Comparison of ENCODE assay signal across 1 cellular context in the genomic region with DNA sequence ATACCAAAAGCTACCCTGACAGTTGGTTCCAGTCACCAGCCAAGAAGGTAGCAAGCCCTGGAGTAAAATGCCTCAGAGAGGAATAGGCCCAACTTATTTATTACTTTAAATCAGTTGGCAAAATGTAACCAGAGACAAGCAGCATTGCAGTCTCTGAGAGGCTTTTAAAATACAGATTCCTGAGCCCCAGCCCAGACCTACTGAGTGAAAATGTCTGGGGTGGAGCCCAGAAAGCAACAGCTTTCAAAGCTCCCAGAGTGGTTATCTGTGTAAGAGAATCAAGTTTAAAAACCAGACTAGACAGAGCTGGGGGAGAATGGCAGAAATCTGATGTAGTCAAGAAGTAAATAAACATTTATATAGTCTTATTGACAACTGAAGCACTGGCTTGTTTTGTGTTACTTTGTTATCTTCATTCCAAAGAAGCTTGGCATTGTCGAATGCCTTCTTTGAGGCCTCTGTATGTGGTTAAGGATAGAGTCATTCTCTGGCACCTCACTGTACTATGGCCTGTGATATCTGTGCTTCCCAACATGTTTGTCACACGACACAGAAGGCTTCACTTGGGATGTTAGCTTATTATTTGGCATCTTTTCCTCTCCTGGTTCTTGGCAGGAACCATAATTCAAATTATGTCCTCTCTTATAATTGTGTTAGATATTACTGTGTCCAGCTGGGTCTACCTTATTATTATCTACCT.
TF ChIP-seq lines count a peak whose summit lies in the region.

No MANE protein-coding gene starts in this region.

TF ChIP-seq in HepG2, 621 proteins besides CTCF, POLR2A, EP300 and RAD21 (continued from another document):
- TF ChIP-seq, protein P1, sequence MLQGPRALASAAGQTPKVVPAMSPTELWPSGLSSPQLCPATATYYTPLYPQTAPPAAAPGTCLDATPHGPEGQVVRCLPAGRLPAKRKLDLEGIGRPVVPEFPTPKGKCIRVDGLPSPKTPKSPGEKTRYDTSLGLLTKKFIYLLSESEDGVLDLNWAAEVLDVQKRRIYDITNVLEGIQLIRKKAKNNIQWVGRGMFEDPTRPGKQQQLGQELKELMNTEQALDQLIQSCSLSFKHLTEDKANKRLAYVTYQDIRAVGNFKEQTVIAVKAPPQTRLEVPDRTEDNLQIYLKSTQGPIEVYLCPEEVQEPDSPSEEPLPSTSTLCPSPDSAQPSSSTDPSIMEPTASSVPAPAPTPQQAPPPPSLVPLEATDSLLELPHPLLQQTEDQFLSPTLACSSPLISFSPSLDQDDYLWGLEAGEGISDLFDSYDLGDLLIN (CRISPR knock-in tag; IDR thresholded peaks at IDR 0.05; ENCODE audit: borderline replicate concordance) = no peak
- no peak for TF ChIP-seq DR1 (CRISPR knock-in tag; IDR thresholded peaks at IDR 0.05)
- TF ChIP-seq SP140L (CRISPR knock-in tag; IDR thresholded peaks at IDR 0.05; ENCODE audit: borderline replicate concordance) = no peak
- TF ChIP-seq NCOR1 (IDR thresholded peaks at IDR 0.05; ENCODE audit: borderline replicate concordance, low read length) = no peak
- TF ChIP-seq, protein P2, sequence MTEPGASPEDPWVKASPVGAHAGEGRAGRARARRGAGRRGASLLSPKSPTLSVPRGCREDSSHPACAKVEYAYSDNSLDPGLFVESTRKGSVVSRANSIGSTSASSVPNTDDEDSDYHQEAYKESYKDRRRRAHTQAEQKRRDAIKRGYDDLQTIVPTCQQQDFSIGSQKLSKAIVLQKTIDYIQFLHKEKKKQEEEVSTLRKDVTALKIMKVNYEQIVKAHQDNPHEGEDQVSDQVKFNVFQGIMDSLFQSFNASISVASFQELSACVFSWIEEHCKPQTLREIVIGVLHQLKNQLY (CRISPR knock-in tag; IDR thresholded peaks at IDR 0.05) = no peak
- TF ChIP-seq, protein P3, sequence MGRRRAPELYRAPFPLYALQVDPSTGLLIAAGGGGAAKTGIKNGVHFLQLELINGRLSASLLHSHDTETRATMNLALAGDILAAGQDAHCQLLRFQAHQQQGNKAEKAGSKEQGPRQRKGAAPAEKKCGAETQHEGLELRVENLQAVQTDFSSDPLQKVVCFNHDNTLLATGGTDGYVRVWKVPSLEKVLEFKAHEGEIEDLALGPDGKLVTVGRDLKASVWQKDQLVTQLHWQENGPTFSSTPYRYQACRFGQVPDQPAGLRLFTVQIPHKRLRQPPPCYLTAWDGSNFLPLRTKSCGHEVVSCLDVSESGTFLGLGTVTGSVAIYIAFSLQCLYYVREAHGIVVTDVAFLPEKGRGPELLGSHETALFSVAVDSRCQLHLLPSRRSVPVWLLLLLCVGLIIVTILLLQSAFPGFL (CRISPR knock-in tag; IDR thresholded peaks at IDR 0.05) = no peak
- no peak for TF ChIP-seq TMF1 (CRISPR knock-in tag; IDR thresholded peaks at IDR 0.05; ENCODE audit: low read depth)
- TF ChIP-seq, protein P4, sequence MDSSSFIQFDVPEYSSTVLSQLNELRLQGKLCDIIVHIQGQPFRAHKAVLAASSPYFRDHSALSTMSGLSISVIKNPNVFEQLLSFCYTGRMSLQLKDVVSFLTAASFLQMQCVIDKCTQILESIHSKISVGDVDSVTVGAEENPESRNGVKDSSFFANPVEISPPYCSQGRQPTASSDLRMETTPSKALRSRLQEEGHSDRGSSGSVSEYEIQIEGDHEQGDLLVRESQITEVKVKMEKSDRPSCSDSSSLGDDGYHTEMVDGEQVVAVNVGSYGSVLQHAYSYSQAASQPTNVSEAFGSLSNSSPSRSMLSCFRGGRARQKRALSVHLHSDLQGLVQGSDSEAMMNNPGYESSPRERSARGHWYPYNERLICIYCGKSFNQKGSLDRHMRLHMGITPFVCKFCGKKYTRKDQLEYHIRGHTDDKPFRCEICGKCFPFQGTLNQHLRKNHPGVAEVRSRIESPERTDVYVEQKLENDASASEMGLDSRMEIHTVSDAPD (CRISPR knock-in tag; IDR thresholded peaks at IDR 0.05) = no peak
- TF ChIP-seq ZBTB8A (CRISPR knock-in tag; IDR thresholded peaks at IDR 0.05; ENCODE audit: borderline replicate concordance, low read depth) = no peak
- TF ChIP-seq, protein P5, sequence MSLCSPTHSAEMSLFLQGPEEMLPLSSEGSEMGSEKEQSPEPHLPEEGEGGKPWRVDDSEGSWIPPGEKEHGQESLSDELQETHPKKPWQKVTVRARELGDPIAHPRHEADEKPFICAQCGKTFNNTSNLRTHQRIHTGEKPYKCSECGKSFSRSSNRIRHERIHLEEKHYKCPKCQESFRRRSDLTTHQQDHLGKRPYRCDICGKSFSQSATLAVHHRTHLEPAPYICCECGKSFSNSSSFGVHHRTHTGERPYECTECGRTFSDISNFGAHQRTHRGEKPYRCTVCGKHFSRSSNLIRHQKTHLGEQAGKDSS (CRISPR knock-in tag; IDR thresholded peaks at IDR 0.05; ENCODE audit: borderline replicate concordance, low read depth) = no peak
- TF ChIP-seq NFE2L2 (IDR thresholded peaks at IDR 0.05; ENCODE audit: low read length) = no peak
- TF ChIP-seq ZNF552 (CRISPR knock-in tag; IDR thresholded peaks at IDR 0.05; ENCODE audit: borderline replicate concordance) = no peak
- no peak for TF ChIP-seq ZNF546 (CRISPR knock-in tag; conservative IDR thresholded peaks at IDR 0.05)
- TF ChIP-seq, protein P6, sequence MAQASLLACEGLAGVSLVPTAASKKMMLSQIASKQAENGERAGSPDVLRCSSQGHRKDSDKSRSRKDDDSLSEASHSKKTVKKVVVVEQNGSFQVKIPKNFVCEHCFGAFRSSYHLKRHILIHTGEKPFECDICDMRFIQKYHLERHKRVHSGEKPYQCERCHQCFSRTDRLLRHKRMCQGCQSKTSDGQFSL (CRISPR knock-in tag; IDR thresholded peaks at IDR 0.05) = no peak
- TF ChIP-seq, protein P7, sequence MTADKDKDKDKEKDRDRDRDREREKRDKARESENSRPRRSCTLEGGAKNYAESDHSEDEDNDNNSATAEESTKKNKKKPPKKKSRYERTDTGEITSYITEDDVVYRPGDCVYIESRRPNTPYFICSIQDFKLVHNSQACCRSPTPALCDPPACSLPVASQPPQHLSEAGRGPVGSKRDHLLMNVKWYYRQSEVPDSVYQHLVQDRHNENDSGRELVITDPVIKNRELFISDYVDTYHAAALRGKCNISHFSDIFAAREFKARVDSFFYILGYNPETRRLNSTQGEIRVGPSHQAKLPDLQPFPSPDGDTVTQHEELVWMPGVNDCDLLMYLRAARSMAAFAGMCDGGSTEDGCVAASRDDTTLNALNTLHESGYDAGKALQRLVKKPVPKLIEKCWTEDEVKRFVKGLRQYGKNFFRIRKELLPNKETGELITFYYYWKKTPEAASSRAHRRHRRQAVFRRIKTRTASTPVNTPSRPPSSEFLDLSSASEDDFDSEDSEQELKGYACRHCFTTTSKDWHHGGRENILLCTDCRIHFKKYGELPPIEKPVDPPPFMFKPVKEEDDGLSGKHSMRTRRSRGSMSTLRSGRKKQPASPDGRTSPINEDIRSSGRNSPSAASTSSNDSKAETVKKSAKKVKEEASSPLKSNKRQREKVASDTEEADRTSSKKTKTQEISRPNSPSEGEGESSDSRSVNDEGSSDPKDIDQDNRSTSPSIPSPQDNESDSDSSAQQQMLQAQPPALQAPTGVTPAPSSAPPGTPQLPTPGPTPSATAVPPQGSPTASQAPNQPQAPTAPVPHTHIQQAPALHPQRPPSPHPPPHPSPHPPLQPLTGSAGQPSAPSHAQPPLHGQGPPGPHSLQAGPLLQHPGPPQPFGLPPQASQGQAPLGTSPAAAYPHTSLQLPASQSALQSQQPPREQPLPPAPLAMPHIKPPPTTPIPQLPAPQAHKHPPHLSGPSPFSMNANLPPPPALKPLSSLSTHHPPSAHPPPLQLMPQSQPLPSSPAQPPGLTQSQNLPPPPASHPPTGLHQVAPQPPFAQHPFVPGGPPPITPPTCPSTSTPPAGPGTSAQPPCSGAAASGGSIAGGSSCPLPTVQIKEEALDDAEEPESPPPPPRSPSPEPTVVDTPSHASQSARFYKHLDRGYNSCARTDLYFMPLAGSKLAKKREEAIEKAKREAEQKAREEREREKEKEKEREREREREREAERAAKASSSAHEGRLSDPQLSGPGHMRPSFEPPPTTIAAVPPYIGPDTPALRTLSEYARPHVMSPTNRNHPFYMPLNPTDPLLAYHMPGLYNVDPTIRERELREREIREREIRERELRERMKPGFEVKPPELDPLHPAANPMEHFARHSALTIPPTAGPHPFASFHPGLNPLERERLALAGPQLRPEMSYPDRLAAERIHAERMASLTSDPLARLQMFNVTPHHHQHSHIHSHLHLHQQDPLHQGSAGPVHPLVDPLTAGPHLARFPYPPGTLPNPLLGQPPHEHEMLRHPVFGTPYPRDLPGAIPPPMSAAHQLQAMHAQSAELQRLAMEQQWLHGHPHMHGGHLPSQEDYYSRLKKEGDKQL (CRISPR knock-in tag; IDR thresholded peaks at IDR 0.05; ENCODE audit: low read depth) = no peak
- no peak for TF ChIP-seq MBNL3 (CRISPR knock-in tag; conservative IDR thresholded peaks at IDR 0.05)
